Comparison of ENCODE assay signal across 8 cellular contexts in genomic region chr3:13669457-13669856, GRCh38.
"Had no signal": no experiment of that assay in that cellular context is flagged by ENCODE, and none has a peak within 500 bp of the region (broad histone marks: within the 10 kb centered on the region; RNA-seq: fewer than 3 reads in every experiment).

No MANE protein-coding gene starts in this region.

- H3K36me3 ChIP-seq: HAP-1 had no signal

- H3K9me3 ChIP-seq: HAP-1 had no signal

- DNase-seq: GM23248, GOT3, H7, H9, HCEC 1CT, HFFc6 had no signal

- H3K4me3 ChIP-seq: GM23248, GM23338, HAP-1 had no signal

- H3K27ac ChIP-seq: GM23248 had no signal
